ENCODE assay signal across 15 cellular contexts in genomic region chr1:225658041-225658440, GRCh38. TPM values are rescaled to one million over a fixed set of nuclear protein-coding genes. Genes with fewer than 3 reads are reported as not detected.
DNase-seq lines count a peak whose midpoint lies in the region; ATAC-seq and TF ChIP-seq lines count a peak whose summit lies in the region.
"Had no signal": no experiment of that assay in that cellular context is flagged by ENCODE, and none has a peak within 500 bp of the region (broad histone marks: within the 10 kb centered on the region; RNA-seq: fewer than 3 reads in every experiment).

No MANE protein-coding gene starts in this region.

- no peak for ATAC-seq in GM21390 (IDR thresholded peaks at IDR 0.05; ENCODE audit: unreplicated experiment)
- ATAC-seq: activated CD8-positive, alpha-beta T cell treated with anti-CD3 and anti-CD28 coated beads, Interleukin-2, amount 10 ng/mL, durations not matched to agents 7 days and 5 days had no signal

- H3K9me3 Mint-ChIP-seq in HFFc6, result no peaks in the 10 kb centered on the region
- peaks cover 0 to 2% (median 0%) of the 10 kb centered on the region in 5 experiments for H3K9me3 Mint-ChIP-seq in brain
- H3K9me3 Mint-ChIP-seq in mesothelial cell of epicardium, result no peaks in the 10 kb centered on the region

- H3K36me3 Mint-ChIP-seq in HFFc6 (ENCODE audit: low read depth) (peaks cover 4% of the 10 kb centered on the region; the same call in 1 of the 2 replicates), brain (no peaks in the 10 kb centered on the region), mesothelial cell of epicardium (no peaks in the 10 kb centered on the region)
- H3K36me3 Mint-ChIP-seq: CD4-positive, CD25-positive, alpha-beta regulatory T cell had no signal

- H3K4me1 Mint-ChIP-seq in HFFc6 (ENCODE audit: low read depth) (peaks cover 66% of the 10 kb centered on the region), brain (peaks cover 43% of the 10 kb centered on the region), mesothelial cell of epicardium (peaks cover 36% of the 10 kb centered on the region)

- no peaks in the 10 kb centered on the region for H3K36me3 ChIP-seq in tibial artery

- intact Hi-C loops in tibial artery (cut with DNase I; ENCODE audit: low total_unique reads), result loop anchor here (10.0 kb wide), 3 partner anchors 53 to 187 kb away; no protein-coding TSS in a partner anchor

- H3K27me3 Mint-ChIP-seq in HFFc6 (ENCODE audit: insufficient read depth), result no peaks in the 10 kb centered on the region
- H3K27me3 Mint-ChIP-seq in brain, result peaks cover 5% of the 10 kb centered on the region
- no peaks in the 10 kb centered on the region for H3K27me3 Mint-ChIP-seq in mesothelial cell of epicardium (ENCODE audit: low read depth)
- H3K27me3 Mint-ChIP-seq: progenitor cell of endocrine pancreas had no signal

- DNase-seq in HFFc6, result peak; percentile 11
- DNase-seq in mesothelial cell of epicardium (ENCODE audit: low spot score in 2 of 2, unreplicated experiment in 2 of 2), result no peak
- DNase-seq in tibial artery, result no peak
- no peak for DNase-seq in stimulated activated CD4-positive, alpha-beta T cell treated with anti-CD3 and anti-CD28 coated beads, Interleukin-2, amount 100 ng/mL, for 24 hours
- no peak for DNase-seq in LoVo (ENCODE audit: low spot score)
- no peak for DNase-seq in NAMALWA (ENCODE audit: low spot score)
- DNase-seq: activated CD8-positive, alpha-beta T cell treated with anti-CD3 and anti-CD28 coated beads, Interleukin-2, amount 10 ng/mL, durations not matched to agents 7 days and 5 days; CD4-positive, CD25-positive, alpha-beta regulatory T cell; NCI-H1092; NCI-H2227 treated with DMSO at 0.1 percent for 48 hours; testis had no signal

- no peaks in the 10 kb centered on the region for H3K27me3 ChIP-seq in tibial artery
- H3K27me3 ChIP-seq: foreskin keratinocyte, testis had no signal

- no peak overlapping the region for H3K4me3 ChIP-seq in tibial artery
- H3K4me3 ChIP-seq: testis had no signal

- peak overlapping the region; percentile 71 for H3K4me3 Mint-ChIP-seq in HFFc6
- H3K4me3 Mint-ChIP-seq in brain, result peak overlapping the region in 1 of 5 experiments; percentile 54
- H3K4me3 Mint-ChIP-seq in mesothelial cell of epicardium, result no peak overlapping the region
- H3K4me3 Mint-ChIP-seq: activated CD8-positive, alpha-beta T cell treated with anti-CD3 and anti-CD28 coated beads, Interleukin-2, amount 10 ng/mL, durations not matched to agents 7 days and 5 days had no signal

- TF ChIP-seq CTCF in HFFc6 (IDR thresholded peaks at IDR 0.05), result no peak
- TF ChIP-seq CTCF in brain (conservative IDR thresholded peaks at IDR 0.05), result no peak
- TF ChIP-seq CTCF in mesothelial cell of epicardium (IDR thresholded peaks at IDR 0.05; ENCODE audit: unreplicated experiment), result no peak
- no peak for TF ChIP-seq CTCF in tibial artery (IDR thresholded peaks at IDR 0.05)

- peaks cover 0 to 74% (median 47%) of the 10 kb centered on the region in 4 donors for H3K4me1 ChIP-seq in tibial artery

- peak overlapping the region; percentile 69 to 100 for H3K27ac ChIP-seq in tibial artery
- H3K27ac ChIP-seq: foreskin keratinocyte had no signal

- H3K9me3 ChIP-seq in tibial artery, result no peaks in the 10 kb centered on the region
- H3K9me3 ChIP-seq: testis had no signal

- peak overlapping the region; percentile 75 for H3K27ac Mint-ChIP-seq in HFFc6
- H3K27ac Mint-ChIP-seq in brain, result peak overlapping the region in 4 of 5 experiments; percentile 2 to 49 (median 16)
- peak overlapping the region; percentile 70 for H3K27ac Mint-ChIP-seq in mesothelial cell of epicardium
- H3K27ac Mint-ChIP-seq: activated CD8-positive, alpha-beta T cell treated with anti-CD3 and anti-CD28 coated beads, Interleukin-2, amount 10 ng/mL, durations not matched to agents 7 days and 5 days; CD4-positive, CD25-positive, alpha-beta regulatory T cell; progenitor cell of endocrine pancreas had no signal

RNA-seq across cellular contexts. Expression of gene ENAH, which starts 5.1 kb away (rescaled TPM):
- total RNA-seq in HFFc6 (2021; fragmentation: NEBNext Ultra II Directional; extraction: Animal tissue kit (Norgen Biotek cat#: 25700)), result 100 to 1,000 TPM; 133 to 171 (median 139) TPM
- 85.4 TPM for polyA plus RNA-seq in brain (ENCODE audit: insufficient read depth, low read depth, low replicate concordance)
- 137 to 144 TPM (median 140 TPM) in 3 replicates for total RNA-seq in mesothelial cell of epicardium
- total RNA-seq: activated CD8-positive, alpha-beta T cell treated with anti-CD3 and anti-CD28 coated beads, Interleukin-2, amount 10 ng/mL, durations not matched to agents 7 days and 5 days; CD4-positive, CD25-positive, alpha-beta regulatory T cell had no signal

Comparison
In these comparisons a context has a peak if more than half of its experiments do, and no peak if none do; other contexts are left out.
1. H3K27ac Mint-ChIP-seq: peak in every context shown above with its lines; median percentile 75 in HFFc6; 70 in mesothelial cell of epicardium; 16 in brain.